Comparison of ENCODE assay signal across 8 cellular contexts in the genomic region with DNA sequence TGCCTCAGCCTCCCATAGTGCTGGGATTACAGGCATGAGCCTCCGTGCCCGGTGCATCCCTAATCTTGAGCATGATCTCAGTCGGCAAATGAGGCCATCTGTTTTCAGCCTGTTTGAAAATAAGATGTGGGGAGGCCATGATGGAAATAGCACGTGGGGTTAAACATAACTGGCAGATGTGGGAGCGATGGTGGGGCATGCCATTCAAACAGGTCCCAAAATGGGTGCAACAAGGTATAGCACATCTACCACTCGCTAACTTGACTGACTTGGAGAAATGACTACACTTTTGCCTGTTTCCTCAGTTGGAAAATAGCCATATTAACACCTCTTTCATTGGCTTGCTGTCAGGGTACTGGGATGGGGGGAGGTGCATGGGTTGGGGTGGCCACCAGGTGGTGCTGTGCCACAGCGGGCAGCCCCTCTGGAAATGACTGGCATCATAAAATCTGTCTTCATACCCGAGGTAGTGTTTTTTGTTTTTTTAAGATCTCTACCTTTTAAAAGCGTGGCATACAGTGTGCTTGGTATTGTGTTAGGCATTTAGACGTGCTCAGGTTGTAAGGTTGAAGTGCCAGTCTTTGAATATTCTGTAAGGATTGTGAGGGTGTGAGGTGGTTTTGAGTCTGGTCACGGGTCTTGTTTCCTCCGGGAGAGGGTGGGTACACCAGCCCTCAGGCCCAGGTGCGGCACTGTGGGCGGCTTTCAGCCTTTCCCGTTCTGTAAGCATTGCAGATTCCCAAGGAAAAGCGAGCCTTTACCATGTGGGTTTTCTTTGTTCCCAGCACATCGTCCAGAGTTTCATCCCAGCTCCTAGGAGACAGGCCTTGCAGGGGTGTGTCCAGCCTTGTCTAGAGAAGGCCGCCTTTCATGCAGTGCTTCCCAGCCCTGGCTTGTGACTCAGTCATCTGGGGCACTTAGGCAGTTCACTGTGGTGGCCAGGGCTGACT. TPM values are rescaled to one million over a fixed set of nuclear protein-coding genes. Genes with fewer than 3 reads are reported as not detected.
DNase-seq lines count a peak whose midpoint lies in the region; ATAC-seq and TF ChIP-seq lines count a peak whose summit lies in the region.

No MANE protein-coding gene starts in this region.

- peaks cover 22% of the 10 kb centered on the region for H3K79me2 ChIP-seq in SU-DHL-6 (ENCODE audit: insufficient read depth, low read length)

- H3K36me3 ChIP-seq in SU-DHL-6 (ENCODE audit: low read length) (peaks cover 7% of the 10 kb centered on the region), psoas muscle (ENCODE audit: insufficient read depth in 1 of 2, low read depth in 1 of 2) (peaks cover 4 to 47% of the 10 kb centered on the region in 2 donors), vagina (peaks cover 0 to 38% of the 10 kb centered on the region in 2 donors)

- H3K4me2 ChIP-seq in SU-DHL-6 (ENCODE audit: low read depth, low read length, poor library complexity, severe bottlenecking), result no peak overlapping the region

- no peaks in the 10 kb centered on the region for H3K27me3 Mint-ChIP-seq in activated naive CD8-positive, alpha-beta T cell treated with anti-CD3 and anti-CD28 coated beads for 36 hours

- ATAC-seq in Right ventricle myocardium superior (ENCODE audit: poor library complexity), result peak; percentile 32
- peak; percentile 33 to 51 (median 48) for ATAC-seq in psoas muscle
- no peak for ATAC-seq in HG03378 (IDR thresholded peaks at IDR 0.05; ENCODE audit: unreplicated experiment)

- no peak for TF ChIP-seq POLR2A in vagina (IDR thresholded peaks at IDR 0.05)

- H3K27ac Mint-ChIP-seq in activated naive CD8-positive, alpha-beta T cell treated with anti-CD3 and anti-CD28 coated beads for 36 hours, result peak overlapping the region; percentile 79

- DNase-seq in ELR (ENCODE audit: low read depth) (peak; percentile 77), Right ventricle myocardium superior (peak; percentile 78), psoas muscle (peak; percentile 65 to 84), vagina (ENCODE audit: extremely low spot score in 2 of 2) (no peak)
- peak; percentile 47 for DNase-seq in Jurkat, Clone E6-1 (ENCODE audit: low read depth, low spot score)
- DNase-seq in activated naive CD8-positive, alpha-beta T cell treated with anti-CD3 and anti-CD28 coated beads for 36 hours, result peak; percentile 81

- peaks cover 47% of the 10 kb centered on the region for H3K4me1 Mint-ChIP-seq in activated naive CD8-positive, alpha-beta T cell treated with anti-CD3 and anti-CD28 coated beads for 36 hours

- peaks cover 58% of the 10 kb centered on the region for H3K4me1 ChIP-seq in psoas muscle
- H3K4me1 ChIP-seq in vagina, result peaks cover 74% of the 10 kb centered on the region

- intact Hi-C loops in Right ventricle myocardium superior (cut with DNase I), result loop anchor here (5.0 kb wide), 1 partner anchor 87 kb away; no protein-coding TSS in a partner anchor
- intact Hi-C loops in psoas muscle (cut with DNase I), result loop anchor here (2.0 to 10.0 kb wide), 5 partner anchors 86 to 244 kb away; a partner anchor contains a TSS
- intact Hi-C loops in vagina (cut with DNase I), result loop anchor here (5.0 to 10.0 kb wide), 3 partner anchors 77 to 244 kb away; a partner anchor contains a TSS

- peaks cover 24% of the 10 kb centered on the region; the same call in 1 of the 2 replicates for H4K20me1 ChIP-seq in SU-DHL-6 (ENCODE audit: low read depth, low read length)

- peak; percentile 96 for TF ChIP-seq CTCF in SU-DHL-6 (IDR thresholded peaks at IDR 0.05; ENCODE audit: insufficient read depth, low read length, poor library complexity, severe bottlenecking)
- TF ChIP-seq CTCF in psoas muscle (IDR thresholded peaks at IDR 0.05), result peak; percentile 96
- peak; percentile 76 to 96 (median 84) for TF ChIP-seq CTCF in vagina (IDR thresholded peaks at IDR 0.05)

- WGBS in psoas muscle, 3 donors, result 27 to 36% (median 32%) methylated on average over 18 of the region's 18 CpGs

- no peak overlapping the region for H2AFZ ChIP-seq in SU-DHL-6 (ENCODE audit: low read depth, low read length, severe bottlenecking)

- H3K9me2 ChIP-seq in SU-DHL-6 (replicated peaks; ENCODE audit: insufficient read depth, low read length), result no peaks in the 10 kb centered on the region

- peaks cover 34% of the 10 kb centered on the region for H3F3A ChIP-seq in SU-DHL-6 (ENCODE audit: insufficient read depth)

- H3K4me3 ChIP-seq in Jurkat, Clone E6-1 (ENCODE audit: low read length), result no peak overlapping the region
- H3K4me3 ChIP-seq in SU-DHL-6 (ENCODE audit: insufficient read depth, low read length, poor library complexity, severe bottlenecking), result no peak overlapping the region
- H3K4me3 ChIP-seq in psoas muscle, result no peak overlapping the region
- H3K4me3 ChIP-seq in vagina, result no peak overlapping the region

- H3K9me3 Mint-ChIP-seq in activated naive CD8-positive, alpha-beta T cell treated with anti-CD3 and anti-CD28 coated beads for 36 hours, result no peaks in the 10 kb centered on the region

- peaks cover 41% of the 10 kb centered on the region for H3K36me3 Mint-ChIP-seq in activated naive CD8-positive, alpha-beta T cell treated with anti-CD3 and anti-CD28 coated beads for 36 hours

- H3K9ac ChIP-seq in SU-DHL-6 (ENCODE audit: low read length), result no peak overlapping the region

- H3K27ac ChIP-seq in SU-DHL-6 (ENCODE audit: low read depth, low read length) (no peak overlapping the region), psoas muscle (peak overlapping the region; percentile 96), vagina (no peak overlapping the region)

- peak overlapping the region; percentile 46 for H3K4me3 Mint-ChIP-seq in activated naive CD8-positive, alpha-beta T cell treated with anti-CD3 and anti-CD28 coated beads for 36 hours

- H3K27me3 ChIP-seq in SU-DHL-6 (ENCODE audit: low read length) (no peaks in the 10 kb centered on the region), psoas muscle (ENCODE audit: insufficient read depth in 3 of 3, low read length in 2 of 3) (no peaks in the 10 kb centered on the region), vagina (no peaks in the 10 kb centered on the region)

- H3K9me3 ChIP-seq in SU-DHL-6 (ENCODE audit: insufficient read depth, low read length) (no peaks in the 10 kb centered on the region), psoas muscle (no peaks in the 10 kb centered on the region), vagina (no peaks in the 10 kb centered on the region)

RNA-seq across cellular contexts. Expression of a gene that starts 2.9 kb away (rescaled TPM):
- 6.2 TPM for polyA plus RNA-seq in Jurkat, Clone E6-1 (2012; ENCODE audit: insufficient read depth, insufficient read length)
- 1 to 10 TPM; 5.6 to 6.5 TPM for total RNA-seq in activated naive CD8-positive, alpha-beta T cell treated with anti-CD3 and anti-CD28 coated beads for 36 hours
- total RNA-seq in Right ventricle myocardium superior (41.8 TPM), psoas muscle (10 to 100 TPM in 1 of 4 donors, 1 to 10 TPM in 3; 5.1 to 16.4 (median 7.7) TPM), vagina (3.4 TPM)
- polyA plus RNA-seq in psoas muscle, result 1 to 10 TPM in 2 of 3 donors, under 1 TPM in 1; 0.89 to 5.1 (median 2.9) TPM

RNA-seq across cellular contexts. Expression of a gene that starts 7.0 kb away (rescaled TPM):
- 3,447 TPM for polyA plus RNA-seq in Jurkat, Clone E6-1 (2012; ENCODE audit: insufficient read depth, insufficient read length)
- total RNA-seq in activated naive CD8-positive, alpha-beta T cell treated with anti-CD3 and anti-CD28 coated beads for 36 hours, result 1,000 to 10,000 TPM; 1,601 to 1,608 TPM
- total RNA-seq in Right ventricle myocardium superior, result 691 TPM
- 1,000 to 10,000 TPM; 1,032 to 1,360 (median 1,076) TPM for total RNA-seq in psoas muscle
- 1,000 to 10,000 TPM; 1,779 to 1,956 (median 1,791) TPM for polyA plus RNA-seq in psoas muscle
- total RNA-seq in vagina, result 571 TPM

Comparison
In these comparisons a context has a peak if more than half of its experiments do, and no peak if none do; other contexts are left out.
1. DNase-seq: peak in ELR (single experiment), Jurkat, Clone E6-1 (single experiment), activated naive CD8-positive, alpha-beta T cell treated with anti-CD3 and anti-CD28 coated beads for 36 hours (single experiment), Right ventricle myocardium superior (single experiment) and psoas muscle (2 of 2); none in vagina (0 of 2).
2. Peak in every context shown above with its lines, with median percentiles within 50 percentile points of each other: CTCF ChIP-seq.